11 cellular contexts compared by ENCODE assay signal in genomic region chr11:44619931-44620725, GRCh38. TPM values are rescaled to one million over a fixed set of nuclear protein-coding genes. Genes with fewer than 3 reads are reported as not detected.
A peak's percentile ranks its signal among the peaks of the same experiment; 100 is the strongest.
DNase-seq lines count a peak whose midpoint lies in the region; ATAC-seq and TF ChIP-seq lines count a peak whose summit lies in the region.
"Had no signal": no experiment of that assay in that cellular context is flagged by ENCODE, and none has a peak within 500 bp of the region (broad histone marks: within the 10 kb centered on the region; RNA-seq: fewer than 3 reads in every experiment).

No MANE protein-coding gene starts in this region.

- peaks cover 53% of the 10 kb centered on the region for H3K36me3 ChIP-seq in DND-41 (ENCODE audit: insufficient read depth, low read length)
- H3K36me3 ChIP-seq in Peyer's patch, result peaks cover 0 to 22% (median 0%) of the 10 kb centered on the region in 3 donors
- H3K36me3 ChIP-seq: thyroid gland had no signal

- H3K27ac Mint-ChIP-seq in osteocyte (ENCODE audit: unreplicated experiment), result no peak overlapping the region
- H3K27ac Mint-ChIP-seq: activated T-helper 1 cell treated with anti-CD3 and anti-CD28 coated beads, Interleukin-12 subunit alpha, Interleukin-12 subunit beta, Interleukin-2, Interleukin-4 antibody, amounts not matched to agents 30 ng/mL and 10 ng/mL and 1 ng/mL, durations not matched to agents 14 hours and 24 hours and 36 hours had no signal

- H3K4me3 Mint-ChIP-seq in osteocyte (ENCODE audit: unreplicated experiment), result no peak overlapping the region
- H3K4me3 Mint-ChIP-seq: activated T-helper 1 cell treated with anti-CD3 and anti-CD28 coated beads, Interleukin-12 subunit alpha, Interleukin-12 subunit beta, Interleukin-2, Interleukin-4 antibody, amounts not matched to agents 30 ng/mL and 10 ng/mL and 1 ng/mL, durations not matched to agents 14 hours and 24 hours and 36 hours had no signal

- no peaks in the 10 kb centered on the region for H3K9me3 Mint-ChIP-seq in osteocyte (ENCODE audit: unreplicated experiment)
- H3K9me3 Mint-ChIP-seq: activated T-helper 1 cell treated with anti-CD3 and anti-CD28 coated beads, Interleukin-12 subunit alpha, Interleukin-12 subunit beta, Interleukin-2, Interleukin-4 antibody, amounts not matched to agents 30 ng/mL and 10 ng/mL and 1 ng/mL, durations not matched to agents 14 hours and 24 hours and 36 hours had no signal

- DNase-seq in DND-41 (peak; percentile 3), Peyer's patch (peak; percentile 14 to 43 (median 39)), coronary artery (ENCODE audit: low spot score) (peak; percentile 69), osteocyte (ENCODE audit: extremely low spot score, unreplicated experiment) (peak; percentile 78), iPS-NIHi11 (ENCODE audit: low spot score) (no peak), NCI-H128 (lab: John Stamatoyannopoulos, UW; ENCODE audit: unreplicated experiment) (no peak), NOMO-1 (lab: John Stamatoyannopoulos, UW; ENCODE audit: unreplicated experiment in 2 of 2) (no peak), EL (no peak)

- H2AFZ ChIP-seq in DND-41 (ENCODE audit: low read depth, low read length), result no peak overlapping the region

- H3K27me3 ChIP-seq in DND-41 (ENCODE audit: insufficient read depth, low read length, poor library complexity) (no peaks in the 10 kb centered on the region), Peyer's patch (no peaks in the 10 kb centered on the region)
- H3K27me3 ChIP-seq: thyroid gland had no signal

- H4K20me1 ChIP-seq in DND-41 (ENCODE audit: insufficient read depth, low read length), result peaks cover 12% of the 10 kb centered on the region

- no peaks in the 10 kb centered on the region for H3K9me3 ChIP-seq in DND-41 (ENCODE audit: insufficient read depth, low read length, severe bottlenecking)
- H3K9me3 ChIP-seq in Peyer's patch, result no peaks in the 10 kb centered on the region
- H3K9me3 ChIP-seq: mucosa of descending colon, thyroid gland had no signal

- H3K9ac ChIP-seq in DND-41 (ENCODE audit: low read depth, low read length), result no peak overlapping the region

- ATAC-seq in DND-41 (ENCODE audit: insufficient read depth, low read depth), result no peak

- no peaks in the 10 kb centered on the region for H3K36me3 Mint-ChIP-seq in osteocyte (ENCODE audit: unreplicated experiment)

- H3K27me3 Mint-ChIP-seq in osteocyte (ENCODE audit: unreplicated experiment), result no peaks in the 10 kb centered on the region

- no peak overlapping the region for H3K4me3 ChIP-seq in DND-41 (ENCODE audit: low read depth in 1 of 2, low read length in 2 of 2)
- H3K4me3 ChIP-seq in Peyer's patch, result no peak overlapping the region
- H3K4me3 ChIP-seq in coronary artery, result no peak overlapping the region
- H3K4me3 ChIP-seq: mucosa of descending colon, thyroid gland had no signal

- H3K4me1 Mint-ChIP-seq in osteocyte (ENCODE audit: unreplicated experiment), result peaks cover 5% of the 10 kb centered on the region

- no peaks in the 10 kb centered on the region for H3K79me2 ChIP-seq in DND-41 (ENCODE audit: insufficient read depth, low read length)

- TF ChIP-seq CTCF in DND-41 (IDR thresholded peaks at IDR 0.05; ENCODE audit: borderline replicate concordance, extremely low read depth, low read length, poor library complexity, severe bottlenecking) (no peak), Peyer's patch (IDR thresholded peaks at IDR 0.05) (no peak), coronary artery (IDR thresholded peaks at IDR 0.05) (no peak), osteocyte (IDR thresholded peaks at IDR 0.05) (no peak)

- H3K27ac ChIP-seq in DND-41 (ENCODE audit: low read length) (no peak overlapping the region), Peyer's patch (peak overlapping the region in 2 of 4 donors; percentile 30 to 45), coronary artery (no peak overlapping the region)
- H3K27ac ChIP-seq: thyroid gland had no signal

- H3K4me2 ChIP-seq in DND-41 (ENCODE audit: insufficient read depth, low read length), result no peak overlapping the region

- TF ChIP-seq POLR2A in Peyer's patch (IDR thresholded peaks at IDR 0.05), result no peak

- H3K4me1 ChIP-seq in DND-41 (ENCODE audit: insufficient read depth, low read length), result no peaks in the 10 kb centered on the region
- H3K4me1 ChIP-seq in Peyer's patch, result peaks cover 0 to 7% (median 0%) of the 10 kb centered on the region in 4 donors

RNA-seq across cellular contexts. Expression of gene CD82, which starts 54.7 kb away (rescaled TPM):
- total RNA-seq in Peyer's patch (100 to 1,000 TPM in 1 of 4 donors, 10 to 100 TPM in 3; 40.4 to 140 (median 78.4) TPM), osteocyte (29.5 and 34.6 TPM in 2 replicates)

Comparison
In these comparisons a context has a peak if more than half of its experiments do, and no peak if none do; other contexts are left out.
1. DNase-seq: peak in DND-41 (single experiment), Peyer's patch (3 of 3), coronary artery (single experiment) and osteocyte (single experiment); none in iPS-NIHi11 (single experiment), NCI-H128 (single experiment), NOMO-1 (0 of 2) and EL (single experiment).